In the genomic region with DNA sequence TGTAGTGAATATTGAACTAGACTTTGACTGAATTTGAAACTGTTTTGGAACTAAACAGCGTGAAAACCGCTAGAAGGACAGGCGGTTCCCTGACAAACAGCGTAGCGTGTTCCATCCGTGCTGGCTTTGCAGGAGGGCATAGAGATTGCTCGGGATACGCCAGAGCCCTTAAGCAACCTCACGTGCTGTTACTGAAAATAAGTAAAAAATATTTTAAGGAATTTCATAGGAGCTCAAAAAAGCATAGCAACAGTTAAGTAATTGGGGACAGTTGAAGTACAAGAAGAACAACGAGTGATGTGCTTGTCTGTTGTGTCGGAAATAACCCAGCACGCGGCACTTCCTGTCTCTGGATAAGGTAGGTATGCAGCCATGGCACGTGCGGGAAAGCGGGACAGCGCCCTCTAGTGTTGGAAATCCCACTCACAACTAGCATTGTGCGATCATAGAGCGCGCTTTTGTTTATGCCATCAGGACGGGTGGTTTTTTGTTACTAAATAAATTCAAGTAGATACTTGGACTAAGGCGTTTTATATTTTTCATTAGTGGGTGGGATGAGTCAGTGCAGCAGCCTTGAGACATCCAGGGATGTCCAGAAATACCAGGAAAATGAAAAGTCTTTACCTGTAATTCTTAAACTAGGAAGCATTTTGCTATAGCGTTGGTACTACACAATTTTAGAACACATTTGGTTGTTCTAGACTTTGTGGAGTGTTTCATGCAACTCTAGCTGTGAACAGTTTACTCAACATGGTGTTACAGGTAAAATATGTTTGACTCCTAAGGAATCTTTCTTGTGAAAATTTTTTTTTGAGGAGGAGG, we compare ENCODE assay signal across 1 cellular context.
TF ChIP-seq lines count a peak whose summit lies in the region.

No MANE protein-coding gene starts in this region.

TF ChIP-seq in GM12878, 131 proteins besides CTCF, POLR2A, EP300 and RAD21 (continued from another document and continues in another):
- TF ChIP-seq, protein P1, sequence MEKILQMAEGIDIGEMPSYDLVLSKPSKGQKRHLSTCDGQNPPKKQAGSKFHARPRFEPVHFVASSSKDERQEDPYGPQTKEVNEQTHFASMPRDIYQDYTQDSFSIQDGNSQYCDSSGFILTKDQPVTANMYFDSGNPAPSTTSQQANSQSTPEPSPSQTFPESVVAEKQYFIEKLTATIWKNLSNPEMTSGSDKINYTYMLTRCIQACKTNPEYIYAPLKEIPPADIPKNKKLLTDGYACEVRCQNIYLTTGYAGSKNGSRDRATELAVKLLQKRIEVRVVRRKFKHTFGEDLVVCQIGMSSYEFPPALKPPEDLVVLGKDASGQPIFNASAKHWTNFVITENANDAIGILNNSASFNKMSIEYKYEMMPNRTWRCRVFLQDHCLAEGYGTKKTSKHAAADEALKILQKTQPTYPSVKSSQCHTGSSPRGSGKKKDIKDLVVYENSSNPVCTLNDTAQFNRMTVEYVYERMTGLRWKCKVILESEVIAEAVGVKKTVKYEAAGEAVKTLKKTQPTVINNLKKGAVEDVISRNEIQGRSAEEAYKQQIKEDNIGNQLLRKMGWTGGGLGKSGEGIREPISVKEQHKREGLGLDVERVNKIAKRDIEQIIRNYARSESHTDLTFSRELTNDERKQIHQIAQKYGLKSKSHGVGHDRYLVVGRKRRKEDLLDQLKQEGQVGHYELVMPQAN (conservative IDR thresholded peaks at IDR 0.05): no peak
- TF ChIP-seq YY1 (IDR thresholded peaks at IDR 0.05; ENCODE audit: low read depth, low read length): peak; percentile 87
- peak in 1 of 2 experiments; percentile 66; a peak in 2 of 4 replicates for TF ChIP-seq ETV6 (conservative IDR thresholded peaks at IDR 0.05 in 1 of 2, IDR thresholded peaks at IDR 0.05 in 1 of 2; ENCODE audit: borderline replicate concordance in 1 of 2, low read depth in 1 of 2)
- no peak for TF ChIP-seq NFYA (IDR thresholded peaks at IDR 0.05; ENCODE audit: borderline replicate concordance, low read depth, low read length)
- peak; percentile 42; the same call in 1 of the 2 replicates for TF ChIP-seq SMC3 (IDR thresholded peaks at IDR 0.05; ENCODE audit: borderline replicate concordance, low read length)
- TF ChIP-seq, protein P2, sequence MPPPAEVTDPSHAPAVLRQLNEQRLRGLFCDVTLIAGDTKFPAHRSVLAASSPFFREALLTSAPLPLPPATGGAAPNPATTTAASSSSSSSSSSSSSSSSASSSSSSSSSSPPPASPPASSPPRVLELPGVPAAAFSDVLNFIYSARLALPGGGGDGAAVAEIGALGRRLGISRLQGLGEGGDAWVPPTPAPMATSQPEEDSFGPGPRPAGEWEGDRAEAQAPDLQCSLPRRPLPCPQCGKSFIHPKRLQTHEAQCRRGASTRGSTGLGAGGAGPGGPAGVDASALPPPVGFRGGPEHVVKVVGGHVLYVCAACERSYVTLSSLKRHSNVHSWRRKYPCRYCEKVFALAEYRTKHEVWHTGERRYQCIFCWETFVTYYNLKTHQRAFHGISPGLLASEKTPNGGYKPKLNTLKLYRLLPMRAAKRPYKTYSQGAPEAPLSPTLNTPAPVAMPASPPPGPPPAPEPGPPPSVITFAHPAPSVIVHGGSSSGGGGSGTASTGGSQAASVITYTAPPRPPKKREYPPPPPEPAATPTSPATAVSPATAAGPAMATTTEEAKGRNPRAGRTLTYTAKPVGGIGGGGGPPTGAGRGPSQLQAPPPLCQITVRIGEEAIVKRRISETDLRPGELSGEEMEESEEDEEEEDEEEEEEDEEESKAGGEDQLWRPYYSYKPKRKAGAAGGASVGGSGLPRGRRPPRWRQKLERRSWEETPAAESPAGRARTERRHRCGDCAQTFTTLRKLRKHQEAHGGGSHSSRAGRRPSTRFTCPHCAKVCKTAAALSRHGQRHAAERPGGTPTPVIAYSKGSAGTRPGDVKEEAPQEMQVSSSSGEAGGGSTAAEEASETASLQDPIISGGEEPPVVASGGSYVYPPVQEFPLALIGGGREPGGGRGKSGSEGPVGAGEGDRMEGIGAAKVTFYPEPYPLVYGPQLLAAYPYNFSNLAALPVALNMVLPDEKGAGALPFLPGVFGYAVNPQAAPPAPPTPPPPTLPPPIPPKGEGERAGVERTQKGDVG (CRISPR knock-in tag; IDR thresholded peaks at IDR 0.05): no peak
- TF ChIP-seq GABPA (IDR thresholded peaks at IDR 0.05; ENCODE audit: low read depth): peak; percentile 55; the same call in 1 of the 2 replicates
- TF ChIP-seq, protein P3, sequence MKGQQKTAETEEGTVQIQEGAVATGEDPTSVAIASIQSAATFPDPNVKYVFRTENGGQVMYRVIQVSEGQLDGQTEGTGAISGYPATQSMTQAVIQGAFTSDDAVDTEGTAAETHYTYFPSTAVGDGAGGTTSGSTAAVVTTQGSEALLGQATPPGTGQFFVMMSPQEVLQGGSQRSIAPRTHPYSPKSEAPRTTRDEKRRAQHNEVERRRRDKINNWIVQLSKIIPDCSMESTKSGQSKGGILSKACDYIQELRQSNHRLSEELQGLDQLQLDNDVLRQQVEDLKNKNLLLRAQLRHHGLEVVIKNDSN (IDR thresholded peaks at IDR 0.05; ENCODE audit: borderline replicate concordance, extremely low read length, insufficient read depth, low read depth, low read length): peak; percentile 61
- TF ChIP-seq, protein P4, sequence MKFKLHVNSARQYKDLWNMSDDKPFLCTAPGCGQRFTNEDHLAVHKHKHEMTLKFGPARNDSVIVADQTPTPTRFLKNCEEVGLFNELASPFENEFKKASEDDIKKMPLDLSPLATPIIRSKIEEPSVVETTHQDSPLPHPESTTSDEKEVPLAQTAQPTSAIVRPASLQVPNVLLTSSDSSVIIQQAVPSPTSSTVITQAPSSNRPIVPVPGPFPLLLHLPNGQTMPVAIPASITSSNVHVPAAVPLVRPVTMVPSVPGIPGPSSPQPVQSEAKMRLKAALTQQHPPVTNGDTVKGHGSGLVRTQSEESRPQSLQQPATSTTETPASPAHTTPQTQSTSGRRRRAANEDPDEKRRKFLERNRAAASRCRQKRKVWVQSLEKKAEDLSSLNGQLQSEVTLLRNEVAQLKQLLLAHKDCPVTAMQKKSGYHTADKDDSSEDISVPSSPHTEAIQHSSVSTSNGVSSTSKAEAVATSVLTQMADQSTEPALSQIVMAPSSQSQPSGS (IDR thresholded peaks at IDR 0.05; ENCODE audit: low read length): 0 out of 2 replicates have a peak, but pooled peaks have one; percentile 41
- TF ChIP-seq MEF2A (IDR thresholded peaks at IDR 0.05; ENCODE audit: insufficient read depth, low read depth, low read length): 0 out of 2 replicates have a peak, but pooled peaks have one; percentile 11
- TF ChIP-seq CEBPB (IDR thresholded peaks at IDR 0.05; ENCODE audit: borderline replicate concordance in 1 of 2, low read depth in 2 of 2, low read length in 2 of 2): no peak
- TF ChIP-seq HCFC1 (IDR thresholded peaks at IDR 0.05; ENCODE audit: low read length): no peak
- TF ChIP-seq POLR2AphosphoS5 (IDR thresholded peaks at IDR 0.05; ENCODE audit: low read length): no peak
- no peak for TF ChIP-seq RELA (IDR thresholded peaks at IDR 0.05; ENCODE audit: borderline replicate concordance, partially characterized antibody)
- 0 out of 2 replicates have a peak, but pooled peaks have one; percentile 43 for TF ChIP-seq CBX5 (IDR thresholded peaks at IDR 0.05; ENCODE audit: low read depth)
- no peak for TF ChIP-seq FOXK2 (IDR thresholded peaks at IDR 0.05)
- TF ChIP-seq LARP7 (IDR thresholded peaks at IDR 0.05): no peak
- TF ChIP-seq, protein P5, sequence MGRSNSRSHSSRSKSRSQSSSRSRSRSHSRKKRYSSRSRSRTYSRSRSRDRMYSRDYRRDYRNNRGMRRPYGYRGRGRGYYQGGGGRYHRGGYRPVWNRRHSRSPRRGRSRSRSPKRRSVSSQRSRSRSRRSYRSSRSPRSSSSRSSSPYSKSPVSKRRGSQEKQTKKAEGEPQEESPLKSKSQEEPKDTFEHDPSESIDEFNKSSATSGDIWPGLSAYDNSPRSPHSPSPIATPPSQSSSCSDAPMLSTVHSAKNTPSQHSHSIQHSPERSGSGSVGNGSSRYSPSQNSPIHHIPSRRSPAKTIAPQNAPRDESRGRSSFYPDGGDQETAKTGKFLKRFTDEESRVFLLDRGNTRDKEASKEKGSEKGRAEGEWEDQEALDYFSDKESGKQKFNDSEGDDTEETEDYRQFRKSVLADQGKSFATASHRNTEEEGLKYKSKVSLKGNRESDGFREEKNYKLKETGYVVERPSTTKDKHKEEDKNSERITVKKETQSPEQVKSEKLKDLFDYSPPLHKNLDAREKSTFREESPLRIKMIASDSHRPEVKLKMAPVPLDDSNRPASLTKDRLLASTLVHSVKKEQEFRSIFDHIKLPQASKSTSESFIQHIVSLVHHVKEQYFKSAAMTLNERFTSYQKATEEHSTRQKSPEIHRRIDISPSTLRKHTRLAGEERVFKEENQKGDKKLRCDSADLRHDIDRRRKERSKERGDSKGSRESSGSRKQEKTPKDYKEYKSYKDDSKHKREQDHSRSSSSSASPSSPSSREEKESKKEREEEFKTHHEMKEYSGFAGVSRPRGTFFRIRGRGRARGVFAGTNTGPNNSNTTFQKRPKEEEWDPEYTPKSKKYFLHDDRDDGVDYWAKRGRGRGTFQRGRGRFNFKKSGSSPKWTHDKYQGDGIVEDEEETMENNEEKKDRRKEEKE (IDR thresholded peaks at IDR 0.05): no peak
- TF ChIP-seq, protein P6, sequence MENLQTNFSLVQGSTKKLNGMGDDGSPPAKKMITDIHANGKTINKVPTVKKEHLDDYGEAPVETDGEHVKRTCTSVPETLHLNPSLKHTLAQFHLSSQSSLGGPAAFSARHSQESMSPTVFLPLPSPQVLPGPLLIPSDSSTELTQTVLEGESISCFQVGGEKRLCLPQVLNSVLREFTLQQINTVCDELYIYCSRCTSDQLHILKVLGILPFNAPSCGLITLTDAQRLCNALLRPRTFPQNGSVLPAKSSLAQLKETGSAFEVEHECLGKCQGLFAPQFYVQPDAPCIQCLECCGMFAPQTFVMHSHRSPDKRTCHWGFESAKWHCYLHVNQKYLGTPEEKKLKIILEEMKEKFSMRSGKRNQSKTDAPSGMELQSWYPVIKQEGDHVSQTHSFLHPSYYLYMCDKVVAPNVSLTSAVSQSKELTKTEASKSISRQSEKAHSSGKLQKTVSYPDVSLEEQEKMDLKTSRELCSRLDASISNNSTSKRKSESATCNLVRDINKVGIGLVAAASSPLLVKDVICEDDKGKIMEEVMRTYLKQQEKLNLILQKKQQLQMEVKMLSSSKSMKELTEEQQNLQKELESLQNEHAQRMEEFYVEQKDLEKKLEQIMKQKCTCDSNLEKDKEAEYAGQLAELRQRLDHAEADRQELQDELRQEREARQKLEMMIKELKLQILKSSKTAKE (IDR thresholded peaks at IDR 0.05; ENCODE audit: low read depth, poor library complexity, severe bottlenecking): peak; percentile 18
- peak; percentile 60; the same call in 1 of the 2 replicates for TF ChIP-seq SPI1 (IDR thresholded peaks at IDR 0.05; ENCODE audit: borderline replicate concordance, insufficient read depth, low read depth, low read length)
- TF ChIP-seq NBN (IDR thresholded peaks at IDR 0.05): no peak
- TF ChIP-seq, protein P7, sequence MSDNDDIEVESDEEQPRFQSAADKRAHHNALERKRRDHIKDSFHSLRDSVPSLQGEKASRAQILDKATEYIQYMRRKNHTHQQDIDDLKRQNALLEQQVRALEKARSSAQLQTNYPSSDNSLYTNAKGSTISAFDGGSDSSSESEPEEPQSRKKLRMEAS (IDR thresholded peaks at IDR 0.05; ENCODE audit: low read depth, low read length): peak; percentile 72
- TF ChIP-seq SRF (IDR thresholded peaks at IDR 0.05; ENCODE audit: low read depth in 2 of 2, low read length in 2 of 2): no peak
- TF ChIP-seq, protein P8, sequence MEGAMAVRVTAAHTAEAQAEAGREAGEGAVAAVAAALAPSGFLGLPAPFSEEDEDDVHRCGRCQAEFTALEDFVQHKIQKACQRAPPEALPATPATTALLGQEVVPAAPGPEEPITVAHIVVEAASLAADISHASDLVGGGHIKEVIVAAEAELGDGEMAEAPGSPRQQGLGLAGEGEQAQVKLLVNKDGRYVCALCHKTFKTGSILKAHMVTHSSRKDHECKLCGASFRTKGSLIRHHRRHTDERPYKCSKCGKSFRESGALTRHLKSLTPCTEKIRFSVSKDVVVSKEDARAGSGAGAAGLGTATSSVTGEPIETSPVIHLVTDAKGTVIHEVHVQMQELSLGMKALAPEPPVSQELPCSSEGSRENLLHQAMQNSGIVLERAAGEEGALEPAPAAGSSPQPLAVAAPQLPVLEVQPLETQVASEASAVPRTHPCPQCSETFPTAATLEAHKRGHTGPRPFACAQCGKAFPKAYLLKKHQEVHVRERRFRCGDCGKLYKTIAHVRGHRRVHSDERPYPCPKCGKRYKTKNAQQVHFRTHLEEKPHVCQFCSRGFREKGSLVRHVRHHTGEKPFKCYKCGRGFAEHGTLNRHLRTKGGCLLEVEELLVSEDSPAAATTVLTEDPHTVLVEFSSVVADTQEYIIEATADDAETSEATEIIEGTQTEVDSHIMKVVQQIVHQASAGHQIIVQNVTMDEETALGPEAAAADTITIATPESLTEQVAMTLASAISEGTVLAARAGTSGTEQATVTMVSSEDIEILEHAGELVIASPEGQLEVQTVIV (IDR thresholded peaks at IDR 0.05; ENCODE audit: borderline replicate concordance, partially characterized antibody): no peak
- peak; percentile 38; the same call in 1 of the 2 replicates for TF ChIP-seq ZBED1 (IDR thresholded peaks at IDR 0.05; ENCODE audit: borderline replicate concordance)
- TF ChIP-seq CREM (IDR thresholded peaks at IDR 0.05; ENCODE audit: low read depth): peak; percentile 30; the same call in 1 of the 2 replicates
- no peak for TF ChIP-seq ZNF217 (IDR thresholded peaks at IDR 0.05)
- no peak for TF ChIP-seq RFX5 (IDR thresholded peaks at IDR 0.05; ENCODE audit: low read depth, low read length)
- peak; percentile 63 for TF ChIP-seq RUNX3 (IDR thresholded peaks at IDR 0.05; ENCODE audit: low read length)
- TF ChIP-seq, protein P9, sequence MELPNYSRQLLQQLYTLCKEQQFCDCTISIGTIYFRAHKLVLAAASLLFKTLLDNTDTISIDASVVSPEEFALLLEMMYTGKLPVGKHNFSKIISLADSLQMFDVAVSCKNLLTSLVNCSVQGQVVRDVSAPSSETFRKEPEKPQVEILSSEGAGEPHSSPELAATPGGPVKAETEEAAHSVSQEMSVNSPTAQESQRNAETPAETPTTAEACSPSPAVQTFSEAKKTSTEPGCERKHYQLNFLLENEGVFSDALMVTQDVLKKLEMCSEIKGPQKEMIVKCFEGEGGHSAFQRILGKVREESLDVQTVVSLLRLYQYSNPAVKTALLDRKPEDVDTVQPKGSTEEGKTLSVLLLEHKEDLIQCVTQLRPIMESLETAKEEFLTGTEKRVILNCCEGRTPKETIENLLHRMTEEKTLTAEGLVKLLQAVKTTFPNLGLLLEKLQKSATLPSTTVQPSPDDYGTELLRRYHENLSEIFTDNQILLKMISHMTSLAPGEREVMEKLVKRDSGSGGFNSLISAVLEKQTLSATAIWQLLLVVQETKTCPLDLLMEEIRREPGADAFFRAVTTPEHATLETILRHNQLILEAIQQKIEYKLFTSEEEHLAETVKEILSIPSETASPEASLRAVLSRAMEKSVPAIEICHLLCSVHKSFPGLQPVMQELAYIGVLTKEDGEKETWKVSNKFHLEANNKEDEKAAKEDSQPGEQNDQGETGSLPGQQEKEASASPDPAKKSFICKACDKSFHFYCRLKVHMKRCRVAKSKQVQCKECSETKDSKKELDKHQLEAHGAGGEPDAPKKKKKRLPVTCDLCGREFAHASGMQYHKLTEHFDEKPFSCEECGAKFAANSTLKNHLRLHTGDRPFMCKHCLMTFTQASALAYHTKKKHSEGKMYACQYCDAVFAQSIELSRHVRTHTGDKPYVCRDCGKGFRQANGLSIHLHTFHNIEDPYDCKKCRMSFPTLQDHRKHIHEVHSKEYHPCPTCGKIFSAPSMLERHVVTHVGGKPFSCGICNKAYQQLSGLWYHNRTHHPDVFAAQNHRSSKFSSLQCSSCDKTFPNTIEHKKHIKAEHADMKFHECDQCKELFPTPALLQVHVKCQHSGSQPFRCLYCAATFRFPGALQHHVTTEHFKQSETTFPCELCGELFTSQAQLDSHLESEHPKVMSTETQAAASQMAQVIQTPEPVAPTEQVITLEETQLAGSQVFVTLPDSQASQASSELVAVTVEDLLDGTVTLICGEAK (IDR thresholded peaks at IDR 0.05; ENCODE audit: borderline replicate concordance): peak; percentile 40; the same call in 1 of the 2 replicates
- peak; percentile 41 to 45; a peak in 2 of 4 replicates for TF ChIP-seq IKZF2 (IDR thresholded peaks at IDR 0.05)
